In the genomic region with DNA sequence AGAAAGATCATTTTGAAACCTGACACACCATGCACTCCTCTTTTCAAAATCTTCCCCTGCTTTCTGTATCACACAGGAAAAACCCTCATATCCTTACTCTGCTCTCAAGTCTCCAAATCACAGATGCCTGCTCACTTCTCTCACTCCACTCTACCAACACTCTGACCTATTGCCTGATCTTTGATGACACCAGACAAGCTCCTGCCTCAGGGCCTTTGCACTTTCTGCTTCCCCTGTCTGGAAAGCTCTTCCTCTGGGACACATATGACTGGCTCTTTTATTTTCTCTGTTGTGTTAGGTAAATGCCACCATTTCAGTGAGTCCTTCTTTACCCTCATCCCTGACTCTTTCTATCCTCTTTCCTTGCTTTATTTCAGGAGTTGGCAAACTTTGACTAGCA, we compare ENCODE assay signal across 28 cellular contexts.
"Had no signal": no experiment of that assay in that cellular context is flagged by ENCODE, and none has a peak within 500 bp of the region (broad histone marks: within the 10 kb centered on the region; RNA-seq: fewer than 3 reads in every experiment).

No MANE protein-coding gene starts in this region.

- DNase-seq: colonic mucosa; cortex of kidney; dermis blood vessel endothelial cell; dorsolateral prefrontal cortex; effector CD4-positive, alpha-beta T cell; effector CD8-positive, alpha-beta T cell; effector memory CD4-positive, alpha-beta T cell; effector memory CD8-positive, alpha-beta T cell; endodermal cell; erythroblast; esophagus squamous epithelium; foreskin fibroblast; foreskin keratinocyte; foreskin melanocyte; gastrocnemius medialis; glutamatergic neuron; head of caudate nucleus; heart left ventricle; heart right ventricle had no signal

- H3K4me1 ChIP-seq: colonic mucosa, esophagus muscularis mucosa, esophagus squamous epithelium, foreskin keratinocyte, gastrocnemius medialis, gastroesophageal sphincter, heart left ventricle, heart right ventricle had no signal

- FAIRE-seq: colon, endometrium, endothelial cell of umbilical vein, frontal cortex had no signal

- H3K27ac ChIP-seq: colonic mucosa, coronary artery, dorsolateral prefrontal cortex, epithelial cell of prostate, esophagus muscularis mucosa, esophagus squamous epithelium, foreskin keratinocyte, gastrocnemius medialis, gastroesophageal sphincter, heart left ventricle, heart right ventricle had no signal

- H3K4me3 ChIP-seq: colonic mucosa, coronary artery, dorsolateral prefrontal cortex, esophagus muscularis mucosa, esophagus squamous epithelium, gastrocnemius medialis, gastroesophageal sphincter, heart left ventricle, heart right ventricle had no signal

- H3K36me3 ChIP-seq: colonic mucosa, esophagus muscularis mucosa, esophagus squamous epithelium, gastrocnemius medialis, gastroesophageal sphincter, heart left ventricle, heart right ventricle had no signal

- H3K27me3 ChIP-seq: colonic mucosa, esophagus muscularis mucosa, esophagus squamous epithelium, gastrocnemius medialis, gastroesophageal sphincter, heart left ventricle, heart right ventricle had no signal

- H3K9me3 ChIP-seq: colonic mucosa, esophagus muscularis mucosa, esophagus squamous epithelium, gastrocnemius medialis, gastroesophageal sphincter, heart left ventricle had no signal

- ATAC-seq: effector memory CD8-positive, alpha-beta T cell; esophagus mucosa; foreskin keratinocyte; gastrocnemius medialis; gastroesophageal sphincter; heart left ventricle; heart right ventricle had no signal
